In the genomic region with DNA sequence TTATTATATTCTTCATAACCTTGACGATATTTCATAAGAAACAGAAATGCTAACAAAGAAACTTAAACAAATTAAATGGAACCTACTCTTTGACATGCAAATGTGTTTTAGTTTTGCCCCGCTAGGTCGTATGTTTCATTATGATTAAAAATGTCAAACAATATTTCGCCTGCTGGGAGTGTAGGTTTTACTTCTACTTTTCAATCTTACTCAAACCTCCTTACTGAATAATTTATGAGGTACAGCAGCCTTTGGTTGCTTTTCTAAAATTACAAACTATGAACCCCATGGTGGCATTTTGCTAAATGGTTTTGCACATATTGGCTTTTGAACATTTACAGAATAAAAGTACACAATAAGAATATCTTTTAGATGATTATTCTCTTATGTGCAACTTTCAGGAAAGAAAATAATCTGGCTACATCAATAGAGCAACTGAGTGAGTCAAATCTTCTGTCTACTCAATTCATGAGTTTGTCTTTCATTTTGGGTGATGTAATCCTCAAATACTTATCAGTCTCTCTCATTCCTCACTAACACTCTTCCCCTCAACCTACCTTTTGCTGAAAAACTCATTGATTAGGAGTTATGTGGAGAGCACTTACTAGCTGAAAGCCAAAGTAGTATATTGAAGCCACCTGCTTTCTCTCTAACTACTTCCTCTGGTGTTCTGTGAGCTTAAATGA, we compare ENCODE assay signal across 12 cellular contexts.
DNase-seq lines count a peak whose midpoint lies in the region; ATAC-seq and TF ChIP-seq lines count a peak whose summit lies in the region.
"Had no signal": no experiment of that assay in that cellular context is flagged by ENCODE, and none has a peak within 500 bp of the region (broad histone marks: within the 10 kb centered on the region; RNA-seq: fewer than 3 reads in every experiment).

No MANE protein-coding gene starts in this region.

- no peak overlapping the region for H3K9ac ChIP-seq in PC-3 (ENCODE audit: low read length)

- ATAC-seq in GM21825 (IDR thresholded peaks at IDR 0.05; ENCODE audit: unreplicated experiment) (peak; percentile 89), HG03135 (IDR thresholded peaks at IDR 0.05; ENCODE audit: unreplicated experiment) (peak; percentile 89), PC-3 (no peak), left colon (no peak)
- ATAC-seq: GM23338, heart left ventricle had no signal

- DNase-seq in GM19238 (ENCODE audit: insufficient read length, low spot score) (peak; percentile 1), RWPE1 (ENCODE audit: low spot score) (no peak), NCI-H748 (lab: John Stamatoyannopoulos, UW; ENCODE audit: unreplicated experiment) (no peak), PC-3 (no peak), left colon (no peak)
- DNase-seq: brain microvascular endothelial cell, heart left ventricle, Kasumi-1 had no signal

- TF ChIP-seq CTCF in RWPE1 (conservative IDR thresholded peaks at IDR 0.05; ENCODE audit: low read depth) (no peak), PC-3 (conservative IDR thresholded peaks at IDR 0.05; ENCODE audit: low read depth, low read length) (no peak)

- 0 out of 2 replicates have a peak overlapping the region, but pooled peaks have one; percentile 25 for H3K4me3 ChIP-seq in GM08714 (ENCODE audit: low read length)
- no peak overlapping the region for H3K4me3 ChIP-seq in PC-3 (ENCODE audit: low read length)
- H3K4me3 ChIP-seq: GM23338, heart left ventricle had no signal

- H3K27me3 ChIP-seq in PC-3 (ENCODE audit: low read length), result no peaks in the 10 kb centered on the region
- H3K27me3 ChIP-seq: brain microvascular endothelial cell, heart left ventricle had no signal

- no peaks in the 10 kb centered on the region for H4K20me1 ChIP-seq in PC-3 (ENCODE audit: low read length)

- no peaks in the 10 kb centered on the region for H3K4me1 ChIP-seq in PC-3 (ENCODE audit: insufficient read depth, low read length)
- H3K4me1 ChIP-seq: heart left ventricle had no signal

- H3K4me2 ChIP-seq in PC-3 (ENCODE audit: low read length), result no peak overlapping the region
- H3K4me2 ChIP-seq: GM23338 had no signal

- CTCF ChIA-PET in RWPE1 (lab: Yijun Ruan, JAX), result no interaction called here
- CTCF ChIA-PET in PC-3 (lab: Charles Lee), result no interaction called here

- H3F3A ChIP-seq in PC-3 (ENCODE audit: low read length, unreplicated experiment), result no peaks in the 10 kb centered on the region

- no peaks in the 10 kb centered on the region for H3K9me3 ChIP-seq in PC-3 (ENCODE audit: low read length)
- H3K9me3 ChIP-seq: heart left ventricle had no signal

- H3K79me2 ChIP-seq in PC-3 (ENCODE audit: low read length), result no peaks in the 10 kb centered on the region

- POLR2A ChIA-PET in RWPE1 (lab: Yijun Ruan, JAX; ENCODE audit: low non-redundant PET), result no interaction called here
- POLR2A ChIA-PET in PC-3 (lab: Charles Lee; ENCODE audit: unreplicated experiment), result no interaction called here

- intact Hi-C loops in PC-3 (cut with micrococcal nuclease) (no loop called here), left colon (cut with DNase I, micrococcal nuclease) (no loop called here)

- no TSS peak for BruUV-seq in PC-3 (replicated peaks; lab: Mats Ljungman, UMichigan)

- no peaks in the 10 kb centered on the region for H3K36me3 ChIP-seq in PC-3 (ENCODE audit: low read depth, low read length)
- H3K36me3 ChIP-seq: brain microvascular endothelial cell, heart left ventricle had no signal

- H3K27ac ChIP-seq in RWPE1, result no peak overlapping the region
- H3K27ac ChIP-seq in PC-3 (ENCODE audit: low read length), result no peak overlapping the region
- H3K27ac ChIP-seq: brain microvascular endothelial cell, heart left ventricle had no signal

- H2AFZ ChIP-seq in PC-3 (ENCODE audit: low read length), result no peak overlapping the region
- H2AFZ ChIP-seq: GM23338 had no signal

- H3K9me2 ChIP-seq in PC-3 (replicated peaks; ENCODE audit: low read length), result no peaks in the 10 kb centered on the region

Comparison
In these comparisons a context has a peak if more than half of its experiments do, and no peak if none do; other contexts are left out.
1. ATAC-seq: peak in GM21825 (single experiment) and HG03135 (single experiment); none in PC-3 (single experiment) and left colon (single experiment).